In the genomic region with DNA sequence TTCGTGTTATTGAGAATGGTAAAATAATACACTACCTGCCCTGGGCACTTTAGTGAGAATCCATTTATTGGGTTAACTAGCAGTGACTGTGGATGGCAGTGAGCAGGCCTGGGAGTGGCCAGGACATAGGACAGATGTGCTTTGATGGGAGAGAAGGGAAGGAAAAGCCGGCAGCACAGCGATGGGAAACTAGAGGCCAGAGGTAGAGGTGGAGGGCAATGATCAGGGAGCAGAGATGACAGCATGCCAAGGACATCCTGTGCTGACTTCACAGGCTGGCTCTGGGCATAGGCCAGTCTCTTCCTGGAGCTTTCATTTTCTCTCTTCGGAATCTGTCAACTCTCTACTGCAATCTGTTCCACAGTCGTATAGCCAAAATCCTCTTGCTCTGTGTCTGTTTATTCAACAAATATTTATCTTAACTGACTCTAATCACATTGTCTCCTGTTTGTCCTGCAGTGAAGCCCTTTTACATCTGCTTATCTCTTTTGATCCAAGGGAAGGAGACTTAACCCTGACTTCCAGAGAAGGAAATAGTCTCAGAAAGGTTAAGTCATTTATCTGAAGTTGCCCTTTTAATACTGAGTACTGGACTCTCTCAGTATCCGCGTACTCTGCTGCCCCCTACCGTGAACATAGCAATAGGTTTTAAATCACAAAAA, we compare ENCODE assay signal across 8 cellular contexts. TPM values are rescaled to one million over a fixed set of nuclear protein-coding genes. Genes with fewer than 3 reads are reported as not detected.
DNase-seq lines count a peak whose midpoint lies in the region; ATAC-seq, FAIRE-seq and TF ChIP-seq lines count a peak whose summit lies in the region.

No MANE protein-coding gene starts in this region.

- peak overlapping the region; percentile 8 for H2AFZ ChIP-seq in endothelial cell of umbilical vein (ENCODE audit: low read depth, low read length)

- H4K20me1 ChIP-seq in endothelial cell of umbilical vein (replicated peaks; ENCODE audit: control insufficient read depth, extremely low read depth, insufficient read depth, low read length): no peaks in the 10 kb centered on the region

- TF ChIP-seq CTCF in endothelial cell of umbilical vein (IDR thresholded peaks at IDR 0.05; ENCODE audit: extremely low read depth in 1 of 2, insufficient read depth in 1 of 2, low read depth in 1 of 2, low read length in 2 of 2): peak; percentile 62 to 66
- TF ChIP-seq CTCF in mucosa of descending colon (IDR thresholded peaks at IDR 0.05): peak; percentile 42

- peak overlapping the region; percentile 77 for H3K4me2 ChIP-seq in endothelial cell of umbilical vein (ENCODE audit: insufficient read depth, low read length)

- DNase-seq in C1 segment of cervical spinal cord (lab: John Stamatoyannopoulos, UW): peak in 12 of 14 donors; percentile 4 to 97 (median 36)
- peak; percentile 52 for DNase-seq in HS-5 (ENCODE audit: low read depth)
- DNase-seq in NT2/D1 (ENCODE audit: low read depth, low spot score): peak; percentile 77
- peak; percentile 57 for DNase-seq in activated CD8-positive, alpha-beta memory T cell treated with anti-CD3 and anti-CD28 coated beads, Interleukin-2, amount 50 U/mL, for 1 hour (ENCODE audit: extremely low read depth)
- peak; percentile 92 for DNase-seq in endothelial cell of umbilical vein (ENCODE audit: low read depth, low spot score)
- peak in 2 of 3 donors; percentile 73 to 94 for DNase-seq in mucosa of descending colon
- peak; percentile 39 for DNase-seq in stimulated activated CD8-positive, alpha-beta memory T cell treated with anti-CD3 and anti-CD28 coated beads, Interleukin-15, amount 100 ng/mL, for 24 hours (ENCODE audit: low read depth)

- H3K9ac ChIP-seq in NT2/D1 (ENCODE audit: insufficient read length, low read depth) (no peak overlapping the region), endothelial cell of umbilical vein (replicated peaks; ENCODE audit: extremely low read depth, insufficient read depth, low read length) (no peak overlapping the region)

- H3K36me3 ChIP-seq in NT2/D1 (ENCODE audit: insufficient read depth, insufficient read length, low read length) (no peaks in the 10 kb centered on the region), endothelial cell of umbilical vein (ENCODE audit: control insufficient read depth in 2 of 2, extremely low read depth in 1 of 2, insufficient read depth in 2 of 2, low read length in 2 of 2) (no peaks in the 10 kb centered on the region), mucosa of descending colon (ENCODE audit: low read depth) (no peaks in the 10 kb centered on the region)

- H3K4me3 ChIP-seq in NT2/D1 (ENCODE audit: insufficient read length, low read depth): no peak overlapping the region
- peak overlapping the region in 1 of 3 experiments; percentile 42 for H3K4me3 ChIP-seq in endothelial cell of umbilical vein (replicated peaks in 1 of 3; ENCODE audit: insufficient read depth in 1 of 3, low read depth in 1 of 3, low read length in 3 of 3)
- H3K4me3 ChIP-seq in mucosa of descending colon: no peak overlapping the region

- POLR2A ChIA-PET in endothelial cell of umbilical vein (lab: Charles Lee): interaction anchor here (0.6 kb wide), 1 partner anchor 112 kb away, joined by 3 read pairs; no protein-coding TSS in a partner anchor

- dilution Hi-C loops in endothelial cell of umbilical vein (cut with MboI; ENCODE audit: extremely low pct_ligation_motif_present, low sequenced_read_pairs): no loop called here

- no TSS peak for BruUV-seq in endothelial cell of umbilical vein (replicated peaks; lab: Mats Ljungman, UMichigan)

- FAIRE-seq in endothelial cell of umbilical vein (lab: Jason Lieb, UNC): peak; percentile 87

- peak; percentile 16 for TF ChIP-seq POLR2A in endothelial cell of umbilical vein (IDR thresholded peaks at IDR 0.05; ENCODE audit: low read depth, low read length)

- H3K79me2 ChIP-seq in endothelial cell of umbilical vein (ENCODE audit: control insufficient read depth, insufficient read depth, low read length): no peaks in the 10 kb centered on the region

- H3K9me3 ChIP-seq in NT2/D1 (ENCODE audit: insufficient read depth, low read length): peaks cover 4% of the 10 kb centered on the region; the same call in 1 of the 2 replicates
- no peaks in the 10 kb centered on the region for H3K9me3 ChIP-seq in endothelial cell of umbilical vein (replicated peaks; ENCODE audit: control insufficient read depth, insufficient read depth, low read length)
- H3K9me3 ChIP-seq in mucosa of descending colon: no peaks in the 10 kb centered on the region

- intact Hi-C loops in endothelial cell of umbilical vein (cut with micrococcal nuclease): loop anchor here (1.0 to 5.0 kb wide), 7 partner anchors 36 to 374 kb away; a partner anchor contains a TSS
- intact Hi-C loops in mucosa of descending colon (cut with DNase I, micrococcal nuclease): loop anchor here in 1 of 2 donors (1.0 kb wide), 1 partner anchor 63 kb away; no protein-coding TSS in a partner anchor

- no peaks in the 10 kb centered on the region for H3K27me3 ChIP-seq in NT2/D1 (ENCODE audit: insufficient read depth, insufficient read length)
- H3K27me3 ChIP-seq in endothelial cell of umbilical vein (ENCODE audit: control insufficient read depth in 2 of 2, insufficient read depth in 2 of 2, low read length in 2 of 2): no peaks in the 10 kb centered on the region

- no peaks in the 10 kb centered on the region for H3K9me1 ChIP-seq in endothelial cell of umbilical vein (replicated peaks; ENCODE audit: control insufficient read depth, extremely low read depth, insufficient read depth, low read length)

- ATAC-seq in mucosa of descending colon (peak; percentile 98), HG02763 (IDR thresholded peaks at IDR 0.05; ENCODE audit: unreplicated experiment) (no peak)

- H3K4me1 ChIP-seq in NT2/D1 (ENCODE audit: insufficient read depth, insufficient read length): no peaks in the 10 kb centered on the region
- H3K4me1 ChIP-seq in endothelial cell of umbilical vein (ENCODE audit: control insufficient read depth, extremely low read depth, insufficient read depth, low read length): peaks cover 6% of the 10 kb centered on the region
- peaks cover 9% of the 10 kb centered on the region for H3K4me1 ChIP-seq in mucosa of descending colon (ENCODE audit: low read depth)

- H3K27ac ChIP-seq in endothelial cell of umbilical vein (ENCODE audit: insufficient read depth, low read depth, low read length): peak overlapping the region; percentile 53

- CTCF ChIA-PET in endothelial cell of umbilical vein (lab: Charles Lee): interaction anchor here (0.6 to 6.7 kb wide), 42 partner anchors 10 to 375 kb away, joined by 3 to 294 read pairs (median 4); a partner anchor contains a TSS

TF ChIP-seq in endothelial cell of umbilical vein, 7 proteins besides CTCF, POLR2A, EP300 and RAD21:
- TF ChIP-seq GATA2 (IDR thresholded peaks at IDR 0.05; ENCODE audit: insufficient read depth, insufficient read length, low read depth, low read length): peak; percentile 80
- no peak for TF ChIP-seq EZH2 (IDR thresholded peaks at IDR 0.05; ENCODE audit: borderline replicate concordance, low read depth, low read length, severe bottlenecking)

RNA-seq across cellular contexts. Expression of a gene that starts 18.4 kb away (rescaled TPM):
- total RNA-seq in endothelial cell of umbilical vein (0.27 and 0.32 TPM in 2 replicates), mucosa of descending colon (under 1 TPM; 0.24 to 0.70 (median 0.58) TPM)
- 0.48 and 0.54 TPM in 2 replicates for polyA plus RNA-seq in endothelial cell of umbilical vein
- polyA plus RNA-seq in endothelial cell of umbilical vein (2011; cell fraction: cytosol; rRNA removed): 0.44 and 0.48 TPM in 2 replicates
- 0.27 and 0.28 TPM in 2 replicates for polyA plus RNA-seq in endothelial cell of umbilical vein (2011; cell fraction: nucleus; rRNA removed)
- polyA plus RNA-seq in endothelial cell of umbilical vein (2012): 1.5 and 2.5 TPM in 2 replicates
- polyA minus RNA-seq in endothelial cell of umbilical vein: 0.19 and 0.28 TPM in 2 replicates
- polyA minus RNA-seq in endothelial cell of umbilical vein (2011; cell fraction: cytosol; rRNA and poly(A)+ RNA removed): 0.20 TPM
- polyA minus RNA-seq in endothelial cell of umbilical vein (2011; cell fraction: nucleus; rRNA and poly(A)+ RNA removed): 0.10 and 0.24 TPM in 2 replicates

RNA-seq across cellular contexts. Expression of a gene that starts 36.2 kb away (rescaled TPM):
- 228 and 251 TPM in 2 replicates for total RNA-seq in endothelial cell of umbilical vein
- 376 and 414 TPM in 2 replicates for polyA plus RNA-seq in endothelial cell of umbilical vein
- polyA plus RNA-seq in endothelial cell of umbilical vein (2011; cell fraction: cytosol; rRNA removed): 280 and 408 TPM in 2 replicates
- polyA plus RNA-seq in endothelial cell of umbilical vein (2011; cell fraction: nucleus; rRNA removed): 149 and 172 TPM in 2 replicates
- 386 and 422 TPM in 2 replicates for polyA plus RNA-seq in endothelial cell of umbilical vein (2012)
- polyA minus RNA-seq in endothelial cell of umbilical vein: 229 and 241 TPM in 2 replicates
- polyA minus RNA-seq in endothelial cell of umbilical vein (2011; cell fraction: cytosol; rRNA and poly(A)+ RNA removed): 18.9 TPM
- 92.7 and 104 TPM in 2 replicates for polyA minus RNA-seq in endothelial cell of umbilical vein (2011; cell fraction: nucleus; rRNA and poly(A)+ RNA removed)
- total RNA-seq in mucosa of descending colon: 10 to 100 TPM in 2 of 3 donors, 1 to 10 TPM in 1; 6.1 to 15.0 (median 11.7) TPM

Comparison
In these comparisons a context has a peak if more than half of its experiments do, and no peak if none do; other contexts are left out.
1. DNase-seq: peak in every context shown above with its lines; median percentile 92 in endothelial cell of umbilical vein; 84 in mucosa of descending colon; 77 in NT2/D1; 57 in activated CD8-positive, alpha-beta memory T cell treated with anti-CD3 and anti-CD28 coated beads, Interleukin-2, amount 50 U/mL, for 1 hour; 52 in HS-5; 39 in stimulated activated CD8-positive, alpha-beta memory T cell treated with anti-CD3 and anti-CD28 coated beads, Interleukin-15, amount 100 ng/mL, for 24 hours; 36 in C1 segment of cervical spinal cord.
2. RNA of a gene that starts 36.2 kb away (total RNA-seq): 228 to 251 TPM in endothelial cell of umbilical vein; 6.1 to 15.0 TPM in mucosa of descending colon; every median in the first group is over 10 times any median in the second.